Comparison of ENCODE assay signal across 8 cellular contexts in genomic region chr21:20998886-20999285, GRCh38. TPM values are rescaled to one million over a fixed set of nuclear protein-coding genes. Genes with fewer than 3 reads are reported as not detected.
DNase-seq lines count a peak whose midpoint lies in the region; ATAC-seq and TF ChIP-seq lines count a peak whose summit lies in the region.

No MANE protein-coding gene starts in this region.

- H3K27me3 Mint-ChIP-seq in endothelial cell (ENCODE audit: unreplicated experiment) (peaks cover 4% of the 10 kb centered on the region), osteocyte (ENCODE audit: unreplicated experiment) (no peaks in the 10 kb centered on the region)

- H3K4me3 Mint-ChIP-seq in endothelial cell (ENCODE audit: unreplicated experiment): peak overlapping the region; percentile 90
- peak overlapping the region; percentile 83 for H3K4me3 Mint-ChIP-seq in osteocyte (ENCODE audit: unreplicated experiment)

- POLR2A ChIA-PET in BJ (lab: Charles Lee): no interaction called here

- TF ChIP-seq CTCF in BJ (IDR thresholded peaks at IDR 0.05; ENCODE audit: insufficient read depth, low read depth, low read length) (no peak), endothelial cell (IDR thresholded peaks at IDR 0.05; ENCODE audit: unreplicated experiment) (no peak), osteocyte (IDR thresholded peaks at IDR 0.05) (no peak)

- DNase-seq in BJ (ENCODE audit: low read depth): no peak
- DNase-seq in MG63: no peak
- no peak for DNase-seq in endothelial cell (ENCODE audit: low spot score)
- no peak for DNase-seq in osteocyte (ENCODE audit: extremely low spot score, unreplicated experiment)
- DNase-seq in ACHN: no peak
- no peak for DNase-seq in iPS-NIHi11 (ENCODE audit: low spot score)
- no peak for DNase-seq in NCI-H187 treated with DMSO at 0.1 percent for 48 hours (lab: John Stamatoyannopoulos, UW)

- no peaks in the 10 kb centered on the region for H3K36me3 Mint-ChIP-seq in endothelial cell (ENCODE audit: low read depth, unreplicated experiment)
- no peaks in the 10 kb centered on the region for H3K36me3 Mint-ChIP-seq in osteocyte (ENCODE audit: unreplicated experiment)

- H3K36me3 ChIP-seq in BJ (ENCODE audit: control insufficient read depth, insufficient read depth, low read length): no peaks in the 10 kb centered on the region
- H3K36me3 ChIP-seq in MG63: no peaks in the 10 kb centered on the region

- CTCF ChIA-PET in BJ (lab: Yijun Ruan, JAX): interaction anchor here (1.2 to 2.6 kb wide), 3 partner anchors 11 to 1793 kb away, joined by 3 to 6 read pairs (median 4); no protein-coding TSS in a partner anchor

- H3K9me3 Mint-ChIP-seq in endothelial cell (ENCODE audit: unreplicated experiment): no peaks in the 10 kb centered on the region
- H3K9me3 Mint-ChIP-seq in osteocyte (ENCODE audit: unreplicated experiment): no peaks in the 10 kb centered on the region

- no peak for ATAC-seq in activated CD4-positive, CD25-positive, alpha-beta regulatory T cell treated with anti-CD3 and anti-CD28 coated beads, Interleukin-2, amount 50 U/mL, for 24 hours

- H3K27me3 ChIP-seq in BJ (ENCODE audit: control insufficient read depth, insufficient read depth, low read length) (no peaks in the 10 kb centered on the region; the same call in 1 of the 2 replicates), MG63 (no peaks in the 10 kb centered on the region)

- H3K4me3 ChIP-seq in BJ (ENCODE audit: low read depth, low read length) (peak overlapping the region; percentile 51), MG63 (peak overlapping the region; percentile 59)

- H3K4me1 Mint-ChIP-seq in endothelial cell (ENCODE audit: unreplicated experiment) (no peaks in the 10 kb centered on the region), osteocyte (ENCODE audit: unreplicated experiment) (peaks cover 68% of the 10 kb centered on the region)

- in situ Hi-C loops in ACHN (cut with HindIII; ENCODE audit: low pct_ligation_motif_present, low pct_unique_long_range_greater_than_20kb, low sequenced_read_pairs): no loop called here

- no peaks in the 10 kb centered on the region for H3K9me3 ChIP-seq in MG63

- no peak overlapping the region for H3K27ac Mint-ChIP-seq in endothelial cell (ENCODE audit: unreplicated experiment)
- peak overlapping the region; percentile 70 for H3K27ac Mint-ChIP-seq in osteocyte (ENCODE audit: unreplicated experiment)

RNA-seq across cellular contexts. Expression of gene NCAM2, which starts 0.7 kb away (rescaled TPM):
- polyA plus RNA-seq in BJ (2011; rRNA removed): 0.83 and 1.7 TPM in 2 replicates
- polyA minus RNA-seq in BJ (2011; rRNA and poly(A)+ RNA removed): 0.41 and 0.62 TPM in 2 replicates
- total RNA-seq in MG63 (2014; rRNA removed; shearing (Covaris generic); ENCODE audit: low replicate concordance): 2.5 and 2.8 TPM in 2 replicates
- total RNA-seq in endothelial cell (ENCODE audit: unreplicated experiment) (0.64 TPM), osteocyte (121 and 135 TPM in 2 replicates)

Comparison
In these comparisons a context has a peak if more than half of its experiments do, and no peak if none do; other contexts are left out.
1. RNA of gene NCAM2, which starts 0.7 kb away (total RNA-seq): 121 to 135 TPM in osteocyte; 2.5 to 2.8 TPM in MG63 and 0.64 TPM in endothelial cell (single experiment); every median in the first group is over 10 times any median in the second.